Comparison of ENCODE assay signal across 17 cellular contexts in genomic region chr1:100629391-100629790, GRCh38.
"Had no signal": no experiment of that assay in that cellular context is flagged by ENCODE, and none has a peak within 500 bp of the region (broad histone marks: within the 10 kb centered on the region; RNA-seq: fewer than 3 reads in every experiment).

No MANE protein-coding gene starts in this region.

- FAIRE-seq: keratinocyte had no signal

- H3K4me1 Mint-ChIP-seq: activated naive CD4-positive, alpha-beta T cell treated with anti-CD3 and anti-CD28 coated beads, Interleukin-2, amount 50 U/mL, for 24 hours; neural progenitor cell had no signal

- H3K27me3 ChIP-seq: esophagus squamous epithelium, gastrocnemius medialis, neural progenitor cell, right atrium auricular region, thyroid gland had no signal

- H3K27me3 Mint-ChIP-seq: activated T-cell treated with anti-CD3 and anti-CD28 coated beads, Interleukin-2, amount 50 U/mL, for 24 hours had no signal

- H3K27ac ChIP-seq: gastrocnemius medialis, neural progenitor cell, thyroid gland had no signal

- H3K9ac ChIP-seq: neural progenitor cell had no signal

- H3K27ac Mint-ChIP-seq: activated CD8-positive, alpha-beta memory T cell treated with anti-CD3 and anti-CD28 coated beads, Interleukin-2, amount 10 ng/mL, durations not matched to agents 7 days and 5 days; activated naive CD4-positive, alpha-beta T cell treated with anti-CD3 and anti-CD28 coated beads, Interleukin-2, amount 50 U/mL, for 24 hours; activated T-cell treated with anti-CD3 and anti-CD28 coated beads, Interleukin-2, amount 50 U/mL, for 24 hours; neural progenitor cell; stimulated activated effector memory CD8-positive, alpha-beta T cell treated with anti-CD3 and anti-CD28 coated beads, Interleukin-12 subunit alpha, Interleukin-12 subunit beta, amount 100 ng/mL, for 72 hours had no signal

- H3K4me2 ChIP-seq: neural progenitor cell, smooth muscle cell had no signal

- H3K36me3 ChIP-seq: esophagus squamous epithelium, gastrocnemius medialis, neural progenitor cell, right atrium auricular region, thyroid gland had no signal

- H3K9me3 Mint-ChIP-seq: activated naive CD4-positive, alpha-beta T cell treated with anti-CD3 and anti-CD28 coated beads, Interleukin-2, amount 50 U/mL, for 24 hours; neural progenitor cell; stimulated activated effector memory CD8-positive, alpha-beta T cell treated with anti-CD3 and anti-CD28 coated beads, Interleukin-12 subunit alpha, Interleukin-12 subunit beta, amount 100 ng/mL, for 72 hours had no signal

- H3K36me3 Mint-ChIP-seq: activated naive CD4-positive, alpha-beta T cell treated with anti-CD3 and anti-CD28 coated beads, Interleukin-2, amount 50 U/mL, for 24 hours; neural progenitor cell; stimulated activated effector memory CD8-positive, alpha-beta T cell treated with anti-CD3 and anti-CD28 coated beads, Interleukin-12 subunit alpha, Interleukin-12 subunit beta, amount 100 ng/mL, for 72 hours had no signal

- H2AFZ ChIP-seq: neural progenitor cell had no signal

- H3K4me1 ChIP-seq: gastrocnemius medialis, neural progenitor cell, thyroid gland had no signal

- H3K4me3 Mint-ChIP-seq: activated CD8-positive, alpha-beta memory T cell treated with anti-CD3 and anti-CD28 coated beads, Interleukin-2, amount 10 ng/mL, durations not matched to agents 7 days and 5 days; activated naive CD4-positive, alpha-beta T cell treated with anti-CD3 and anti-CD28 coated beads, Interleukin-2, amount 50 U/mL, for 24 hours; activated T-cell treated with anti-CD3 and anti-CD28 coated beads, Interleukin-2, amount 50 U/mL, for 24 hours; neural progenitor cell; stimulated activated effector memory CD8-positive, alpha-beta T cell treated with anti-CD3 and anti-CD28 coated beads, Interleukin-12 subunit alpha, Interleukin-12 subunit beta, amount 100 ng/mL, for 72 hours had no signal

- DNase-seq: activated CD4-positive, alpha-beta T cell treated with anti-CD3 and anti-CD28 coated beads for 1 hour; activated CD4-positive, alpha-beta T cell treated with anti-CD3 and anti-CD28 coated beads, Interleukin-2, amount 50 U/mL, for 48 hours; activated CD8-positive, alpha-beta memory T cell treated with anti-CD3 and anti-CD28 coated beads, Interleukin-2, amount 10 ng/mL, durations not matched to agents 7 days and 5 days; activated effector memory CD4-positive, alpha-beta T cell treated with Interleukin-2 at 50 U/mL for 16 hours; activated T-cell treated with anti-CD3 and anti-CD28 coated beads, Interleukin-2, amount 50 U/mL, for 24 hours; anterior cingulate cortex; esophagus squamous epithelium; gastrocnemius medialis; left ventricle myocardium superior; posterior cingulate gyrus; thyroid gland had no signal

- ATAC-seq: activated CD8-positive, alpha-beta memory T cell treated with anti-CD3 and anti-CD28 coated beads, Interleukin-2, amount 10 ng/mL, durations not matched to agents 7 days and 5 days; stimulated activated effector memory CD8-positive, alpha-beta T cell treated with anti-CD3 and anti-CD28 coated beads, Interleukin-12 subunit alpha, Interleukin-12 subunit beta, amount 100 ng/mL, for 72 hours had no signal

- H3K9me3 ChIP-seq: esophagus squamous epithelium, gastrocnemius medialis, right atrium auricular region, thyroid gland had no signal

- H3K4me3 ChIP-seq: esophagus squamous epithelium, gastrocnemius medialis, neural progenitor cell, right atrium auricular region, smooth muscle cell, thyroid gland had no signal
